ENCODE assay signal across 12 cellular contexts in the genomic region with DNA sequence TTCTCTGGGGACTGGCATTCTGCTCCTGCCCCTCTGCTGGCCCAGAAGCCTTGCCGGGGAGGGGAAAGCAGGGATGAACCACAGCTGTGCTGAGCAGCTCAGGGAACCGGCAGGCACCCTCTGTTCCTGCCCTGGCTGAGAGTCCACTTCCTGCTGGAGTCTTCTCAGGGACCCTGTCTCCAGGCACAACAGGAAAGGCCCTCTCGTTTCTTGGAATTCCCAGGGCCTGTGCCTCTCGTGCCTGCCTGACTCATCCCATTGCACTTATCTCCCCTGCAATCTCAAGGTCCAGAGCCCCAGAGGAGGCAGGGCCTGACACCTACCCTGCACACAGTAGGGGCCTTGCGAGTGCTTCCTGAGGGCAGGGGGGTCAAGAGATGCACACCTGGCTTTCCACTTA. TPM values are rescaled to one million over a fixed set of nuclear protein-coding genes. Genes with fewer than 3 reads are reported as not detected.
A peak's percentile ranks its signal among the peaks of the same experiment; 100 is the strongest.
DNase-seq lines count a peak whose midpoint lies in the region; ATAC-seq, FAIRE-seq and TF ChIP-seq lines count a peak whose summit lies in the region.
"Had no signal": no experiment of that assay in that cellular context is flagged by ENCODE, and none has a peak within 500 bp of the region (broad histone marks: within the 10 kb centered on the region; RNA-seq: fewer than 3 reads in every experiment).

No MANE protein-coding gene starts in this region.

- no peak overlapping the region for H2AFZ ChIP-seq in SK-N-SH (ENCODE audit: low read depth)

- no peaks in the 10 kb centered on the region for H3K36me3 Mint-ChIP-seq in activated naive CD4-positive, alpha-beta T cell treated with anti-CD3 and anti-CD28 coated beads, Interleukin-2, amount 50 U/mL, for 72 hours

- TF ChIP-seq POLR2A in sigmoid colon (IDR thresholded peaks at IDR 0.05): no peak

- ATAC-seq in stimulated activated naive CD8-positive, alpha-beta T cell treated with anti-CD3 and anti-CD28 coated beads, Interleukin-15, amount 100 ng/mL, for 72 hours: no peak
- ATAC-seq in activated naive CD4-positive, alpha-beta T cell treated with anti-CD3 and anti-CD28 coated beads, Interleukin-2, amount 50 U/mL, for 72 hours: no peak

- no peak overlapping the region for H3K4me3 Mint-ChIP-seq in stimulated activated naive CD8-positive, alpha-beta T cell treated with anti-CD3 and anti-CD28 coated beads, Interleukin-15, amount 100 ng/mL, for 72 hours

- peak overlapping the region; percentile 39; the same call in 1 of the 2 replicates for H3K9ac ChIP-seq in SK-N-SH

- no peaks in the 10 kb centered on the region for H3K27me3 ChIP-seq in SK-N-SH (ENCODE audit: insufficient read depth)
- H3K27me3 ChIP-seq in small intestine (ENCODE audit: control insufficient read depth in 2 of 2, insufficient read depth in 2 of 2, low read length in 2 of 2): no peaks in the 10 kb centered on the region
- H3K27me3 ChIP-seq in sigmoid colon: no peaks in the 10 kb centered on the region
- H3K27me3 ChIP-seq: upper lobe of left lung had no signal

- peaks cover 13% of the 10 kb centered on the region for H3F3A ChIP-seq in SK-N-SH (replicated peaks; ENCODE audit: insufficient read depth)

- CTCF ChIA-PET in SK-N-SH (lab: Yijun Ruan, JAX): interaction anchor here (1.2 to 11.2 kb wide), 5 partner anchors 8 to 203 kb away, joined by 3 to 93 read pairs (median 13); no protein-coding TSS in a partner anchor

- no peak for FAIRE-seq in small intestine (lab: Jason Lieb, UNC)

- H3K4me2 ChIP-seq in SK-N-SH: peak overlapping the region; percentile 55

- H3K27ac ChIP-seq in SK-N-SH (ENCODE audit: low read depth in 2 of 2, low read length in 1 of 2) (peak overlapping the region in 1 of 2 experiments; percentile 70; a peak in 2 of 4 replicates), small intestine (ENCODE audit: low read depth in 1 of 2, low read length in 1 of 2) (no peak overlapping the region), sigmoid colon (peak overlapping the region in 1 of 4 donors; percentile 81)
- H3K27ac ChIP-seq: psoas muscle had no signal

- 0 out of 2 replicates have a peak, but pooled peaks cover 2% of the 10 kb centered on the region for H3K79me2 ChIP-seq in SK-N-SH (ENCODE audit: insufficient read depth)

- no peaks in the 10 kb centered on the region for H3K9me2 ChIP-seq in SK-N-SH

- H3K36me3 ChIP-seq in SK-N-SH (replicated peaks in 1 of 2; ENCODE audit: control insufficient read depth in 1 of 2, insufficient read depth in 2 of 2, low read length in 1 of 2): no peaks in the 10 kb centered on the region
- no peaks in the 10 kb centered on the region for H3K36me3 ChIP-seq in small intestine (ENCODE audit: control insufficient read depth in 2 of 2, insufficient read depth in 2 of 2, low read length in 2 of 2)
- no peaks in the 10 kb centered on the region for H3K36me3 ChIP-seq in sigmoid colon
- H3K36me3 ChIP-seq: upper lobe of left lung had no signal

- H3K4me1 ChIP-seq in SK-N-SH (ENCODE audit: control insufficient read depth in 1 of 2, insufficient read depth in 2 of 2, low read depth in 1 of 2, low read length in 1 of 2): peaks cover 57 to 59% of the 10 kb centered on the region in 2 experiments
- peaks cover 0 to 4% of the 10 kb centered on the region in 2 donors for H3K4me1 ChIP-seq in small intestine (ENCODE audit: control insufficient read depth in 2 of 2, insufficient read depth in 1 of 2, low read depth in 1 of 2, low read length in 1 of 2)
- H3K4me1 ChIP-seq in sigmoid colon: peaks cover 0 to 68% (median 63%) of the 10 kb centered on the region in 4 donors

- H3K9me3 ChIP-seq in SK-N-SH (no peaks in the 10 kb centered on the region), small intestine (ENCODE audit: control insufficient read depth, low read depth) (no peaks in the 10 kb centered on the region), sigmoid colon (no peaks in the 10 kb centered on the region)
- H3K9me3 ChIP-seq: psoas muscle, upper lobe of left lung had no signal

- TF ChIP-seq CTCF in SK-N-SH (IDR thresholded peaks at IDR 0.05) (no peak), foreskin fibroblast (IDR thresholded peaks at IDR 0.05; ENCODE audit: low read depth, low read length) (no peak), sigmoid colon (IDR thresholded peaks at IDR 0.05) (no peak)

- TF ChIP-seq RAD21 in SK-N-SH (IDR thresholded peaks at IDR 0.05; ENCODE audit: low read length): no peak

- H3K4me3 ChIP-seq in SK-N-SH (ENCODE audit: low read depth in 2 of 2, low read length in 1 of 2) (no peak overlapping the region), foreskin fibroblast (ENCODE audit: low read depth in 1 of 2, low read length in 2 of 2) (no peak overlapping the region), small intestine (ENCODE audit: low read depth in 1 of 2, low read length in 2 of 2) (no peak overlapping the region), sigmoid colon (no peak overlapping the region)
- H3K4me3 ChIP-seq: psoas muscle, upper lobe of left lung had no signal

- 6% methylated on average over 3 of the region's 5 CpGs for WGBS in SK-N-SH (ENCODE audit: low lambda C conversion rate)
- WGBS in small intestine, 3 donors: 34 to 49% (median 39%) methylated on average over 5 of the region's 5 CpGs
- 44 to 58% methylated on average over 5 of the region's 5 CpGs for WGBS in sigmoid colon, 2 donors

- no peaks in the 10 kb centered on the region for H3K9me3 Mint-ChIP-seq in stimulated activated naive CD8-positive, alpha-beta T cell treated with anti-CD3 and anti-CD28 coated beads, Interleukin-15, amount 100 ng/mL, for 72 hours
- H3K9me3 Mint-ChIP-seq in activated naive CD4-positive, alpha-beta T cell treated with anti-CD3 and anti-CD28 coated beads, Interleukin-2, amount 50 U/mL, for 72 hours: peaks cover 0 to 4% of the 10 kb centered on the region in 2 donors

- DNase-seq in HCEC 1CT (peak; percentile 46), SK-N-SH (no peak), foreskin fibroblast (peak; percentile 45 to 62), small intestine (peak; percentile 49), sigmoid colon (no peak), NCI-H187 (lab: John Stamatoyannopoulos, UW) (no peak)
- DNase-seq in stimulated activated naive CD8-positive, alpha-beta T cell treated with anti-CD3 and anti-CD28 coated beads, Interleukin-15, amount 100 ng/mL, for 72 hours: no peak
- no peak for DNase-seq in activated naive CD4-positive, alpha-beta T cell treated with anti-CD3 and anti-CD28 coated beads, Interleukin-2, amount 50 U/mL, for 72 hours (ENCODE audit: low spot score in 2 of 2)
- DNase-seq: amygdala, upper lobe of left lung had no signal

- H4K20me1 ChIP-seq in SK-N-SH (ENCODE audit: insufficient read depth): no peaks in the 10 kb centered on the region

- POLR2A ChIA-PET in SK-N-SH (lab: Yijun Ruan, JAX): no interaction called here

- H3K4me1 Mint-ChIP-seq in stimulated activated naive CD8-positive, alpha-beta T cell treated with anti-CD3 and anti-CD28 coated beads, Interleukin-15, amount 100 ng/mL, for 72 hours: peaks cover 16% of the 10 kb centered on the region

- TF ChIP-seq EP300 in SK-N-SH (IDR thresholded peaks at IDR 0.05; ENCODE audit: borderline replicate concordance in 1 of 2, low read depth in 1 of 2, low read length in 1 of 2) (peak in 1 of 2 experiments; percentile 60; a peak in 1 of 4 replicates), sigmoid colon (IDR thresholded peaks at IDR 0.05) (no peak)

- intact Hi-C loops in sigmoid colon (cut with DNase I): no loop called here

- peaks cover 58% of the 10 kb centered on the region for H3K27me3 Mint-ChIP-seq in stimulated activated naive CD8-positive, alpha-beta T cell treated with anti-CD3 and anti-CD28 coated beads, Interleukin-15, amount 100 ng/mL, for 72 hours

- H3K27ac Mint-ChIP-seq in stimulated activated naive CD8-positive, alpha-beta T cell treated with anti-CD3 and anti-CD28 coated beads, Interleukin-15, amount 100 ng/mL, for 72 hours: no peak overlapping the region
- H3K27ac Mint-ChIP-seq in activated naive CD4-positive, alpha-beta T cell treated with anti-CD3 and anti-CD28 coated beads, Interleukin-2, amount 50 U/mL, for 72 hours: no peak overlapping the region

TF ChIP-seq in SK-N-SH, 30 proteins besides CTCF, POLR2A, EP300 and RAD21 (continues in another document):
- peak; percentile 64 for TF ChIP-seq NFIC (IDR thresholded peaks at IDR 0.05; ENCODE audit: borderline replicate concordance)
- TF ChIP-seq RCOR1 (IDR thresholded peaks at IDR 0.05; ENCODE audit: low read length): no peak
- no peak for TF ChIP-seq ELF1 (IDR thresholded peaks at IDR 0.05)
- TF ChIP-seq SIN3A (IDR thresholded peaks at IDR 0.05; ENCODE audit: borderline replicate concordance, low read depth, low read length): no peak
- no peak for TF ChIP-seq SMC3 (IDR thresholded peaks at IDR 0.05; ENCODE audit: low read depth, low read length)
- TF ChIP-seq, protein P1, sequence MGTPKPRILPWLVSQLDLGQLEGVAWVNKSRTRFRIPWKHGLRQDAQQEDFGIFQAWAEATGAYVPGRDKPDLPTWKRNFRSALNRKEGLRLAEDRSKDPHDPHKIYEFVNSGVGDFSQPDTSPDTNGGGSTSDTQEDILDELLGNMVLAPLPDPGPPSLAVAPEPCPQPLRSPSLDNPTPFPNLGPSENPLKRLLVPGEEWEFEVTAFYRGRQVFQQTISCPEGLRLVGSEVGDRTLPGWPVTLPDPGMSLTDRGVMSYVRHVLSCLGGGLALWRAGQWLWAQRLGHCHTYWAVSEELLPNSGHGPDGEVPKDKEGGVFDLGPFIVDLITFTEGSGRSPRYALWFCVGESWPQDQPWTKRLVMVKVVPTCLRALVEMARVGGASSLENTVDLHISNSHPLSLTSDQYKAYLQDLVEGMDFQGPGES (IDR thresholded peaks at IDR 0.05; ENCODE audit: low read depth, low read length): no peak
- TF ChIP-seq POLR2AphosphoS5 (IDR thresholded peaks at IDR 0.05; ENCODE audit: low read depth, low read length): no peak
- no peak for TF ChIP-seq FOXJ3 (CRISPR knock-in tag; IDR thresholded peaks at IDR 0.05)
- peak; percentile 82 for TF ChIP-seq FOSL2 (IDR thresholded peaks at IDR 0.05; ENCODE audit: borderline replicate concordance, low read depth)
- TF ChIP-seq, protein P2, sequence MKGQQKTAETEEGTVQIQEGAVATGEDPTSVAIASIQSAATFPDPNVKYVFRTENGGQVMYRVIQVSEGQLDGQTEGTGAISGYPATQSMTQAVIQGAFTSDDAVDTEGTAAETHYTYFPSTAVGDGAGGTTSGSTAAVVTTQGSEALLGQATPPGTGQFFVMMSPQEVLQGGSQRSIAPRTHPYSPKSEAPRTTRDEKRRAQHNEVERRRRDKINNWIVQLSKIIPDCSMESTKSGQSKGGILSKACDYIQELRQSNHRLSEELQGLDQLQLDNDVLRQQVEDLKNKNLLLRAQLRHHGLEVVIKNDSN (IDR thresholded peaks at IDR 0.05; ENCODE audit: borderline replicate concordance, low read depth): no peak

RNA-seq across cellular contexts. Expression of a gene that starts 1.1 kb away (rescaled TPM):
- polyA plus RNA-seq in SK-N-SH (2012; rRNA removed): 0.97 and 1.7 TPM in 2 replicates
- 0.77 and 0.84 TPM in 2 replicates for polyA plus RNA-seq in SK-N-SH (2012; cell fraction: cytosol; rRNA removed)
- polyA plus RNA-seq in SK-N-SH (2012; cell fraction: nucleus; rRNA removed): 0.75 and 1.2 TPM in 2 replicates
- 10 to 100 TPM in 2 of 3 donors, 1 to 10 TPM in 1; 5.5 to 22.8 (median 13.5) TPM for polyA plus RNA-seq in small intestine
- total RNA-seq in activated naive CD4-positive, alpha-beta T cell treated with anti-CD3 and anti-CD28 coated beads, Interleukin-2, amount 50 U/mL, for 72 hours: not detected
- 1 to 10 TPM in 1 of 4 donors, not detected in 3; 2.2 TPM for total RNA-seq in sigmoid colon
- 1 to 10 TPM in 1 of 3 donors, under 1 TPM in 2; 0.57 to 4.8 (median 0.92) TPM for polyA plus RNA-seq in sigmoid colon
- total RNA-seq: psoas muscle; T-helper 2 cell treated with Interferon-gamma antibody and Interleukin-4, amounts not matched to agents 100 ng/mL and 5 ng/mL, for 36 hours had no signal

Comparison
In these comparisons a context has a peak if more than half of its experiments do, and no peak if none do; other contexts are left out.
1. DNase-seq: peak in HCEC 1CT (single experiment), foreskin fibroblast (2 of 2) and small intestine (single experiment); none in SK-N-SH (single experiment), stimulated activated naive CD8-positive, alpha-beta T cell treated with anti-CD3 and anti-CD28 coated beads, Interleukin-15, amount 100 ng/mL, for 72 hours (0 of 2), activated naive CD4-positive, alpha-beta T cell treated with anti-CD3 and anti-CD28 coated beads, Interleukin-2, amount 50 U/mL, for 72 hours (0 of 2), sigmoid colon (single experiment) and NCI-H187 (0 of 2).